Comparison of ENCODE assay signal across 7 cellular contexts in genomic region chr1:45836861-45837260, GRCh38. TPM values are rescaled to one million over a fixed set of nuclear protein-coding genes. Genes with fewer than 3 reads are reported as not detected.
DNase-seq lines count a peak whose midpoint lies in the region; ATAC-seq, FAIRE-seq and TF ChIP-seq lines count a peak whose summit lies in the region.
"Not testable (repeated sequence)": the region's sequence is repeated elsewhere in the genome, so short reads cannot be mapped to it uniquely, and the experiment has no call there.

No MANE protein-coding gene starts in this region.

- H3K79me2 ChIP-seq in OCI-LY3 (ENCODE audit: low read length); GM12878 (ENCODE audit: control insufficient read depth, insufficient read depth, low read length): not testable (repeated sequence)

- POLR2A ChIA-PET in GM12878 (lab: Charles Lee): not testable (repeated sequence)

- H3K4me1 Mint-ChIP-seq in IgD-negative memory B cell: not testable (repeated sequence)

- peak; percentile 97 for FAIRE-seq in GM12891 (lab: Jason Lieb, UNC)
- FAIRE-seq in GM19239 (lab: Jason Lieb, UNC): peak; percentile 99
- not testable (repeated sequence) for FAIRE-seq in GM12878 (lab: Jason Lieb, UNC)
- FAIRE-seq in urothelium cell line (lab: Jason Lieb, UNC): peak; percentile 62

- SMC1A ChIA-PET in GM12878 (lab: Charles Lee; ENCODE audit: uncharacterized antibody, unreplicated experiment): interaction anchor here (0.6 to 1.3 kb wide), 3 partner anchors 10 to 142 kb away, joined by 3 to 4 read pairs (median 4); no protein-coding TSS in a partner anchor

- H3K27ac Mint-ChIP-seq in IgD-negative memory B cell: not testable (repeated sequence)

- intact Hi-C loops in GM12878 (cut with micrococcal nuclease; ENCODE audit: unreplicated experiment): not testable (repeated sequence)

- not testable (repeated sequence) for TF ChIP-seq EP300 in GM12878 (IDR thresholded peaks at IDR 0.05; ENCODE audit: borderline replicate concordance in 1 of 2, control insufficient read depth in 1 of 2, low read depth in 2 of 2, low read length in 2 of 2)

- H3K9ac ChIP-seq in OCI-LY3 (ENCODE audit: low read length); GM12878 (ENCODE audit: control insufficient read depth, insufficient read depth, low read length): not testable (repeated sequence)

- H3K4me3 ChIP-seq in OCI-LY3 (ENCODE audit: low read length): peak overlapping the region; percentile 54
- 0 out of 2 replicates have a peak overlapping the region, but pooled peaks have one; percentile 7 for H3K4me3 ChIP-seq in GM12878

- TF ChIP-seq POLR2A in GM12891 (IDR thresholded peaks at IDR 0.05; ENCODE audit: low read depth, low read length); GM12878 (IDR thresholded peaks at IDR 0.05; ENCODE audit: low read depth, low read length): not testable (repeated sequence)
- TF ChIP-seq POLR2A in Raji (IDR thresholded peaks at IDR 0.05; ENCODE audit: insufficient read depth, low read depth, low read length): peak; percentile 54

- peak overlapping the region in 3 of 4 donors; percentile 5 to 83 (median 73) for H3K4me3 Mint-ChIP-seq in IgD-negative memory B cell

- in situ Hi-C loops in GM12878 (cut with MboI): not testable (repeated sequence)

- not testable (repeated sequence) for TF ChIP-seq CTCF in OCI-LY3 (IDR thresholded peaks at IDR 0.05; ENCODE audit: low read depth, low read length); GM12878 (IDR thresholded peaks at IDR 0.05 in 2 of 3, conservative IDR thresholded peaks at IDR 0.05 in 1 of 3; ENCODE audit: control insufficient read depth in 2 of 3, extremely low read depth in 1 of 3, insufficient read depth in 1 of 3, low read depth in 3 of 3, low read length in 3 of 3)

- H3K27me3 ChIP-seq in OCI-LY3 (ENCODE audit: low read depth, low read length); GM12878 (replicated peaks in 1 of 2; ENCODE audit: control insufficient read depth in 2 of 2, insufficient read depth in 2 of 2, low read length in 1 of 2): not testable (repeated sequence)

- not testable (repeated sequence) for H3K36me3 Mint-ChIP-seq in IgD-negative memory B cell

- not testable (repeated sequence) for DNase-seq in GM12891 (ENCODE audit: insufficient read length, low spot score); GM19239 (ENCODE audit: insufficient read length, low spot score); GM12878 (ENCODE audit: low read depth, low spot score); urothelium cell line (ENCODE audit: low spot score)

- peak overlapping the region; percentile 64 for H3K4me2 ChIP-seq in OCI-LY3 (ENCODE audit: low read length)
- H3K4me2 ChIP-seq in GM12878 (ENCODE audit: control insufficient read depth, insufficient read depth): peak overlapping the region; percentile 92

- not testable (repeated sequence) for H3K36me3 ChIP-seq in OCI-LY3 (replicated peaks; ENCODE audit: low read depth, low read length); GM12878 (ENCODE audit: control insufficient read depth in 2 of 2, insufficient read depth in 2 of 2, low read length in 1 of 2)

- H2AFZ ChIP-seq in OCI-LY3 (ENCODE audit: low read depth, low read length): not testable (repeated sequence)
- H2AFZ ChIP-seq in GM12878 (ENCODE audit: control insufficient read depth, low read depth, low read length): peak overlapping the region; percentile 71

- CTCF ChIA-PET in GM12878 (lab: Yijun Ruan, JAX): not testable (repeated sequence)

- H3K9me3 Mint-ChIP-seq in IgD-negative memory B cell: not testable (repeated sequence)

- WGBS in GM12878 (ENCODE audit: insufficient coverage, insufficient replicate concordance, low lambda C conversion rate, missing lambda C conversion rate): 61% methylated on average over 7 of the region's 7 CpGs

- peak; percentile 57 for ATAC-seq in GM12878

- peaks cover 33% of the 10 kb centered on the region for H3K4me1 ChIP-seq in OCI-LY3 (ENCODE audit: low read length)
- H3K4me1 ChIP-seq in GM12878 (ENCODE audit: control insufficient read depth, insufficient read depth, low read length): peaks cover 33% of the 10 kb centered on the region

- not testable (repeated sequence) for TF ChIP-seq RAD21 in GM12878 (IDR thresholded peaks at IDR 0.05; ENCODE audit: insufficient read depth, low read depth, low read length)

- not testable (repeated sequence) for H3K27ac ChIP-seq in OCI-LY3 (ENCODE audit: low read length)
- H3K27ac ChIP-seq in GM12878 (ENCODE audit: control insufficient read depth, insufficient read depth): peak overlapping the region; percentile 27

- H3K27me3 Mint-ChIP-seq in IgD-negative memory B cell: not testable (repeated sequence)

- RAD21 ChIA-PET in GM12878 (lab: Charles Lee; ENCODE audit: unreplicated experiment): interaction anchor here (0.5 kb wide), 1 partner anchor 157 kb away, joined by 3 read pairs; no protein-coding TSS in a partner anchor

- not testable (repeated sequence) for BruUV-seq in GM12878 (replicated peaks; lab: Mats Ljungman, UMichigan)

- H4K20me1 ChIP-seq in OCI-LY3 (ENCODE audit: insufficient read depth, low read length); GM12878 (ENCODE audit: control insufficient read depth, insufficient read depth): not testable (repeated sequence)

- H3K9me3 ChIP-seq in OCI-LY3 (ENCODE audit: insufficient read depth, low read length); GM12878 (replicated peaks; ENCODE audit: control insufficient read depth, insufficient read depth, low read length): not testable (repeated sequence)

TF ChIP-seq in GM12878, 131 proteins besides CTCF, POLR2A, EP300 and RAD21:
- peak; percentile 38 for TF ChIP-seq EED (IDR thresholded peaks at IDR 0.05; ENCODE audit: low read depth)

RNA-seq across cellular contexts. Expression of gene MAST2, which starts 33.4 kb away (rescaled TPM):
- polyA plus RNA-seq in GM12891 (2012; ENCODE audit: low read depth, missing spikeins): 12.9 TPM
- polyA plus RNA-seq in IgD-negative memory B cell (3.1 TPM), GM12878 (2011; rRNA removed) (8.3 and 11.3 TPM in 2 replicates), GM12878 (2014; fragmentation: Illumina TruSeq; extraction: Trizol) (13.1 and 17.6 TPM in 2 replicates), GM12878 (2014; fragmentation: Nextera tagmentation; extraction: Ambion mirVana) (1 to 10 TPM; 1.0 to 1.4 TPM), GM12878 (2014; rRNA removed) (15.2 and 16.3 TPM in 2 replicates), GM12878 (2016; fragmentation: Nextera tagmentation; extraction: Ambion mirVana) (10 to 100 TPM; 13.0 to 14.6 TPM)
- 51.6 and 64.3 TPM in 2 replicates for total RNA-seq in GM12878 (2013; cell fraction: nucleolus; rRNA removed)
- total RNA-seq in GM12878 (2014; rRNA removed) (16.7 and 20.2 TPM in 2 replicates), GM12878 (2014; rRNA removed; fragmentation: Illumina TruSeq; extraction: Trizol) (11.7 and 12.2 TPM in 2 replicates), GM12878 (2021) (25.1 and 28.7 TPM in 2 replicates)
- 9.0 TPM for polyA plus RNA-seq in GM12878 (2011; ENCODE audit: low read depth)
- 11.9 and 13.8 TPM in 2 replicates for polyA plus RNA-seq in GM12878 (2011; cell fraction: cytosol; rRNA removed)
- polyA plus RNA-seq in GM12878 (2011; cell fraction: nucleus; rRNA removed): 44.4 and 47.3 TPM in 2 replicates
- 9.2 and 10.6 TPM in 2 replicates for polyA plus RNA-seq in GM12878 (2012)
- polyA minus RNA-seq in GM12878 (2011; rRNA and poly(A)+ RNA removed): 25.2 and 34.2 TPM in 2 replicates
- polyA minus RNA-seq in GM12878 (2011; cell fraction: cytosol; rRNA and poly(A)+ RNA removed): 13.1 and 13.9 TPM in 2 replicates
- polyA minus RNA-seq in GM12878 (2011; cell fraction: nucleus; rRNA and poly(A)+ RNA removed): 23.3 and 39.6 TPM in 2 replicates
